ENCODE assay signal across 1 cellular context in genomic region chr19:29785955-29786589, GRCh38.
TF ChIP-seq lines count a peak whose summit lies in the region.

No MANE protein-coding gene starts in this region.

TF ChIP-seq in HepG2, 621 proteins besides CTCF, POLR2A, EP300 and RAD21 (continued from another document):
- TF ChIP-seq ZNF512B (CRISPR knock-in tag; IDR thresholded peaks at IDR 0.05; ENCODE audit: borderline replicate concordance): no peak
- TF ChIP-seq ZNF136 (CRISPR knock-in tag; IDR thresholded peaks at IDR 0.05; ENCODE audit: low read depth): no peak
- no peak for TF ChIP-seq MED1 (CRISPR knock-in tag; IDR thresholded peaks at IDR 0.05)
- TF ChIP-seq ZBTB8A (CRISPR knock-in tag; IDR thresholded peaks at IDR 0.05; ENCODE audit: borderline replicate concordance, low read depth): no peak
- no peak for TF ChIP-seq PPARG (CRISPR knock-in tag; conservative IDR thresholded peaks at IDR 0.05)
- no peak for TF ChIP-seq ETV5 (CRISPR knock-in tag; IDR thresholded peaks at IDR 0.05; ENCODE audit: borderline replicate concordance)
- TF ChIP-seq LBX2 (CRISPR knock-in tag; IDR thresholded peaks at IDR 0.05; ENCODE audit: borderline replicate concordance): no peak
- no peak for TF ChIP-seq ZNF224 (CRISPR knock-in tag; IDR thresholded peaks at IDR 0.05)
- peak; percentile 77 for TF ChIP-seq ZMYM3 (CRISPR knock-in tag; IDR thresholded peaks at IDR 0.05)
- TF ChIP-seq STAG1 (CRISPR knock-in tag; IDR thresholded peaks at IDR 0.05): peak; percentile 42
- TF ChIP-seq AFF4 (CRISPR knock-in tag; IDR thresholded peaks at IDR 0.05): no peak
- TF ChIP-seq ZNF557 (CRISPR knock-in tag; IDR thresholded peaks at IDR 0.05): no peak
- no peak for TF ChIP-seq KLF15 (CRISPR knock-in tag; IDR thresholded peaks at IDR 0.05; ENCODE audit: borderline replicate concordance)
- TF ChIP-seq ZNF232 (CRISPR knock-in tag; IDR thresholded peaks at IDR 0.05; ENCODE audit: borderline replicate concordance): no peak
- TF ChIP-seq HNRNPL (IDR thresholded peaks at IDR 0.05; ENCODE audit: low read depth, low read length): no peak
- TF ChIP-seq ZNF749 (CRISPR knock-in tag; IDR thresholded peaks at IDR 0.05; ENCODE audit: borderline replicate concordance): no peak
- no peak for TF ChIP-seq ZNF674 (CRISPR knock-in tag; IDR thresholded peaks at IDR 0.05; ENCODE audit: low read depth)
- no peak for TF ChIP-seq ZFAT (CRISPR knock-in tag; conservative IDR thresholded peaks at IDR 0.05)
- no peak for TF ChIP-seq ARNT (IDR thresholded peaks at IDR 0.05)
- no peak for TF ChIP-seq ZFP36L2 (CRISPR knock-in tag; IDR thresholded peaks at IDR 0.05)
- no peak for TF ChIP-seq RERE (CRISPR knock-in tag; IDR thresholded peaks at IDR 0.05; ENCODE audit: low read depth)
- TF ChIP-seq AGO2 (optimal IDR thresholded peaks at IDR 0.05; ENCODE audit: low read depth, low read length): no peak
- TF ChIP-seq ZFP36 (IDR thresholded peaks at IDR 0.05; ENCODE audit: borderline replicate concordance, low read depth, low read length, partially characterized antibody): peak; percentile 99
- no peak for TF ChIP-seq ZNF333 (CRISPR knock-in tag; IDR thresholded peaks at IDR 0.05; ENCODE audit: borderline replicate concordance)
- no peak for TF ChIP-seq ZNF75D (CRISPR knock-in tag; IDR thresholded peaks at IDR 0.05; ENCODE audit: borderline replicate concordance)
- TF ChIP-seq ZNF768 (CRISPR knock-in tag; IDR thresholded peaks at IDR 0.05): peak; percentile 22; the same call in 1 of the 2 replicates
- peak; percentile 36; the same call in 1 of the 2 replicates for TF ChIP-seq SMC3 (IDR thresholded peaks at IDR 0.05; ENCODE audit: low read length)
- TF ChIP-seq TEAD3 (CRISPR knock-in tag; optimal IDR thresholded peaks at IDR 0.05; ENCODE audit: borderline replicate concordance): no peak
- no peak for TF ChIP-seq FOXJ3 (CRISPR knock-in tag; IDR thresholded peaks at IDR 0.05; ENCODE audit: borderline replicate concordance)
TF ChIP-seq in HepG2: peak in this region for 5.
